Comparison of ENCODE assay signal across 12 cellular contexts in the genomic region with DNA sequence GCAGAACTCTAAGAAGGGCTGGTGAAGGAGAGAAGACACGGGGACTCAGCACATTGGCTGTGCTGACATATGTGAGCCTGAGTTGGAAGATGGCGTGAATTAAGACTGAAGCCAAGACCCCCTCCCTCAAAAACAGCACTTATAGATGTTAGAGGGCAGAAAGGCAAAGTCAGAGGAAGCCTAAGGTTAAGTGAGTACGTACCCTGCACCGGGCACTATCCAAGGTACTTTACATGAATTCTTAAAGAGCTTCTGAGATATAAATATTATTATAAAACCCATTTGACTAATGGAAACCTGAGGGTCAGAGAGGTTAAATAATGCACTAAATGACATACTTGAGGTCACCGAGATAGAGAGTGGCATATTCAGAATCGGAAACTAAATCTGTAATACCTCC. TPM values are rescaled to one million over a fixed set of nuclear protein-coding genes. Genes with fewer than 3 reads are reported as not detected.
"Had no signal": no experiment of that assay in that cellular context is flagged by ENCODE, and none has a peak within 500 bp of the region (broad histone marks: within the 10 kb centered on the region; RNA-seq: fewer than 3 reads in every experiment).

No MANE protein-coding gene starts in this region.

- H3K27ac Mint-ChIP-seq: H9, HFFc6 had no signal

- H3K27ac ChIP-seq: GM23248, HL-60 had no signal

- FAIRE-seq: H1, H54, HepG2, K562 had no signal

- DNase-seq: GM23248, H9, HCEC 1CT, HFFc6, KG1 had no signal

- H3K4me3 ChIP-seq: GM23248, K562 had no signal

- ATAC-seq: HepG2, K562 had no signal

- H3K4me1 Mint-ChIP-seq: IgD-negative memory B cell had no signal

- H3K36me3 Mint-ChIP-seq: IgD-negative memory B cell had no signal

- H3K4me3 Mint-ChIP-seq: HFFc6, IgD-negative memory B cell had no signal

- H3K9ac ChIP-seq: GM23248 had no signal

- H3K9me3 Mint-ChIP-seq: H9, HFFc6, IgD-negative memory B cell had no signal

- H2AFZ ChIP-seq: GM23248 had no signal

RNA-seq across cellular contexts. Expression of a gene that starts 25.6 kb away (rescaled TPM):
- total RNA-seq: GM23248, HepG2, HFFc6, HT1080, K562 had no signal
- polyA plus RNA-seq: GM23248, HepG2, IgD-negative memory B cell, K562 had no signal

RNA-seq across cellular contexts. Expression of a gene that starts 42.2 kb away (rescaled TPM):
- total RNA-seq: GM23248, H9, HepG2, HFFc6, K562 had no signal
- polyA plus RNA-seq: HepG2, IgD-negative memory B cell, K562 had no signal
